ENCODE assay signal across 1 cellular context in the genomic region with DNA sequence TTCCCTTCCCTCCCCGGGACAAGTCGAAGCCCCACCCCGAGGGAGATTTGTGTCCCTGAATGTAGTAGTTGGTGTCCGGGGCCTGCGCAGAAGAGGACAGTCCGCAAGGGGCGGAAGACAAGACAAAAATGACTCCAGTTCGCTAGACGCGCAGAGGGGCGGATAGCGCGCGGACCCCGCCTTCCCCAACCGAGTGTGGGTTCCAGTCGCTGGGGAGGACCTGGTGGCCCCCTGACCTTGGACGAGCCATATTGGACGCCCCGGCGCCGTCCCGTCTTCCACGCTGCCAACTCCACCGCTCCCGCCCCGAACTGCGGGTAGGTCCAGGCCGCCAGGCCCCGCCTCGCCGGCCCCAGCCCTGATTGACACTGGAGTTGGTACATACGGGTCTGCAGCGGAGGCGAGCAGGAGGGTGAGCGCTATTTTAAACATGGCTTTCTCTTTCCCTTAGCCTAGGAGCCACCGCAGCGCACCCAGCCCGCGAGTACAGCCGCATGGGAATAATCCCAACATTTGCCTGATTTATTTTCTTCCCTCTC.
TF ChIP-seq lines count a peak whose summit lies in the region.

No MANE protein-coding gene starts in this region.

TF ChIP-seq in HEK293, 187 proteins besides CTCF, POLR2A, EP300 and RAD21 (continued from another document and continues in another):
- TF ChIP-seq, protein P1, sequence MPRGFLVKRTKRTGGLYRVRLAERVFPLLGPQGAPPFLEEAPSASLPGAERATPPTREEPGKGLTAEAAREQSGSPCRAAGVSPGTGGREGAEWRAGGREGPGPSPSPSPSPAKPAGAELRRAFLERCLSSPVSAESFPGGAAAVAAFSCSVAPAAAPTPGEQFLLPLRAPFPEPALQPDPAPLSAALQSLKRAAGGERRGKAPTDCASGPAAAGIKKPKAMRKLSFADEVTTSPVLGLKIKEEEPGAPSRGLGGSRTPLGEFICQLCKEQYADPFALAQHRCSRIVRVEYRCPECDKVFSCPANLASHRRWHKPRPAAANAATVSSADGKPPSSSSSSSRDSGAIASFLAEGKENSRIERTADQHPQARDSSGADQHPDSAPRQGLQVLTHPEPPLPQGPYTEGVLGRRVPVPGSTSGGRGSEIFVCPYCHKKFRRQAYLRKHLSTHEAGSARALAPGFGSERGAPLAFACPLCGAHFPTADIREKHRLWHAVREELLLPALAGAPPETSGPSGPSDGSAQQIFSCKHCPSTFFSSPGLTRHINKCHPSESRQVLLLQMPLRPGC (tag by site-specific recombination; IDR thresholded peaks at IDR 0.05), result peak; percentile 62; the same call in 1 of the 2 replicates
- TF ChIP-seq HOXA7 (CRISPR knock-in tag; IDR thresholded peaks at IDR 0.05; ENCODE audit: borderline replicate concordance), result no peak
- TF ChIP-seq GFI1B (tag by site-specific recombination; IDR thresholded peaks at IDR 0.05), result 0 out of 2 replicates have a peak, but pooled peaks have one; percentile 20
- peak; percentile 77; the same call in 1 of the 2 replicates for TF ChIP-seq ZNF324 (tag by site-specific recombination; IDR thresholded peaks at IDR 0.05)
- TF ChIP-seq ZNF16 (tag by site-specific recombination; IDR thresholded peaks at IDR 0.05; ENCODE audit: low read depth), result no peak
- TF ChIP-seq, protein P2, sequence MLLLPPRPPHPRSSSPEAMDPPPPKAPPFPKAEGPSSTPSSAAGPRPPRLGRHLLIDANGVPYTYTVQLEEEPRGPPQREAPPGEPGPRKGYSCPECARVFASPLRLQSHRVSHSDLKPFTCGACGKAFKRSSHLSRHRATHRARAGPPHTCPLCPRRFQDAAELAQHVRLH (tag by site-specific recombination; IDR thresholded peaks at IDR 0.05), result peak; percentile 57; the same call in 1 of the 2 replicates
- TF ChIP-seq ZNF391 (tag by site-specific recombination; IDR thresholded peaks at IDR 0.05; ENCODE audit: borderline replicate concordance, low read depth), result peak; percentile 45; the same call in 1 of the 2 replicates
- peak; percentile 74 for TF ChIP-seq KLF17 (tag by site-specific recombination; IDR thresholded peaks at IDR 0.05)
- peak; percentile 45; the same call in 1 of the 2 replicates for TF ChIP-seq ZFP69B (tag by site-specific recombination; IDR thresholded peaks at IDR 0.05)
- no peak for TF ChIP-seq ZNF549 (tag by site-specific recombination; IDR thresholded peaks at IDR 0.05)
- no peak; the same call in 1 of the 2 replicates for TF ChIP-seq ZSCAN30 (tag by site-specific recombination; IDR thresholded peaks at IDR 0.05)
- TF ChIP-seq ZNF311 (tag by site-specific recombination; IDR thresholded peaks at IDR 0.05; ENCODE audit: borderline replicate concordance), result no peak
- TF ChIP-seq ZNF354C (tag by site-specific recombination; IDR thresholded peaks at IDR 0.05; ENCODE audit: borderline replicate concordance, low read depth), result no peak
- TF ChIP-seq ZNF701 (tag by site-specific recombination; IDR thresholded peaks at IDR 0.05), result no peak
- no peak for TF ChIP-seq ZNF148 (tag by site-specific recombination; IDR thresholded peaks at IDR 0.05; ENCODE audit: borderline replicate concordance)
- no peak for TF ChIP-seq ZNF596 (tag by site-specific recombination; IDR thresholded peaks at IDR 0.05)
- TF ChIP-seq, protein P3, sequence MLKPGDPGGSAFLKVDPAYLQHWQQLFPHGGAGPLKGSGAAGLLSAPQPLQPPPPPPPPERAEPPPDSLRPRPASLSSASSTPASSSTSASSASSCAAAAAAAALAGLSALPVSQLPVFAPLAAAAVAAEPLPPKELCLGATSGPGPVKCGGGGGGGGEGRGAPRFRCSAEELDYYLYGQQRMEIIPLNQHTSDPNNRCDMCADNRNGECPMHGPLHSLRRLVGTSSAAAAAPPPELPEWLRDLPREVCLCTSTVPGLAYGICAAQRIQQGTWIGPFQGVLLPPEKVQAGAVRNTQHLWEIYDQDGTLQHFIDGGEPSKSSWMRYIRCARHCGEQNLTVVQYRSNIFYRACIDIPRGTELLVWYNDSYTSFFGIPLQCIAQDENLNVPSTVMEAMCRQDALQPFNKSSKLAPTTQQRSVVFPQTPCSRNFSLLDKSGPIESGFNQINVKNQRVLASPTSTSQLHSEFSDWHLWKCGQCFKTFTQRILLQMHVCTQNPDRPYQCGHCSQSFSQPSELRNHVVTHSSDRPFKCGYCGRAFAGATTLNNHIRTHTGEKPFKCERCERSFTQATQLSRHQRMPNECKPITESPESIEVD (tag by site-specific recombination; IDR thresholded peaks at IDR 0.05), result no peak
- TF ChIP-seq ZNF202 (tag by site-specific recombination; IDR thresholded peaks at IDR 0.05; ENCODE audit: borderline replicate concordance), result no peak
- TF ChIP-seq ZNF133 (tag by site-specific recombination; IDR thresholded peaks at IDR 0.05), result no peak
- peak; percentile 18; the same call in 1 of the 2 replicates for TF ChIP-seq BCL11B (tag by site-specific recombination; IDR thresholded peaks at IDR 0.05; ENCODE audit: low read depth)
- no peak for TF ChIP-seq ZNF645 (tag by site-specific recombination; IDR thresholded peaks at IDR 0.05)
- TF ChIP-seq TCF7L2 (IDR thresholded peaks at IDR 0.05; ENCODE audit: borderline replicate concordance, low read depth, low read length), result no peak
- TF ChIP-seq ZNF600 (tag by site-specific recombination; IDR thresholded peaks at IDR 0.05), result peak; percentile 77
- no peak for TF ChIP-seq OSR2 (tag by site-specific recombination; IDR thresholded peaks at IDR 0.05)
- TF ChIP-seq ZNF707 (tag by site-specific recombination; IDR thresholded peaks at IDR 0.05), result no peak
- TF ChIP-seq FEZF1 (tag by site-specific recombination; IDR thresholded peaks at IDR 0.05), result no peak
- no peak for TF ChIP-seq ZNF791 (tag by site-specific recombination; IDR thresholded peaks at IDR 0.05)
- no peak for TF ChIP-seq ZNF37A (tag by site-specific recombination; IDR thresholded peaks at IDR 0.05)
- no peak for TF ChIP-seq MEIS1 (CRISPR knock-in tag; IDR thresholded peaks at IDR 0.05; ENCODE audit: borderline replicate concordance)
- TF ChIP-seq WT1 (tag by site-specific recombination; IDR thresholded peaks at IDR 0.05), result peak; percentile 65
- peak; percentile 79; the same call in 1 of the 2 replicates for TF ChIP-seq PBX3 (CRISPR knock-in tag; IDR thresholded peaks at IDR 0.05)
- TF ChIP-seq, protein P4, sequence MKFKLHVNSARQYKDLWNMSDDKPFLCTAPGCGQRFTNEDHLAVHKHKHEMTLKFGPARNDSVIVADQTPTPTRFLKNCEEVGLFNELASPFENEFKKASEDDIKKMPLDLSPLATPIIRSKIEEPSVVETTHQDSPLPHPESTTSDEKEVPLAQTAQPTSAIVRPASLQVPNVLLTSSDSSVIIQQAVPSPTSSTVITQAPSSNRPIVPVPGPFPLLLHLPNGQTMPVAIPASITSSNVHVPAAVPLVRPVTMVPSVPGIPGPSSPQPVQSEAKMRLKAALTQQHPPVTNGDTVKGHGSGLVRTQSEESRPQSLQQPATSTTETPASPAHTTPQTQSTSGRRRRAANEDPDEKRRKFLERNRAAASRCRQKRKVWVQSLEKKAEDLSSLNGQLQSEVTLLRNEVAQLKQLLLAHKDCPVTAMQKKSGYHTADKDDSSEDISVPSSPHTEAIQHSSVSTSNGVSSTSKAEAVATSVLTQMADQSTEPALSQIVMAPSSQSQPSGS (tag by site-specific recombination; IDR thresholded peaks at IDR 0.05; ENCODE audit: low read depth), result no peak
- TF ChIP-seq, protein P5, sequence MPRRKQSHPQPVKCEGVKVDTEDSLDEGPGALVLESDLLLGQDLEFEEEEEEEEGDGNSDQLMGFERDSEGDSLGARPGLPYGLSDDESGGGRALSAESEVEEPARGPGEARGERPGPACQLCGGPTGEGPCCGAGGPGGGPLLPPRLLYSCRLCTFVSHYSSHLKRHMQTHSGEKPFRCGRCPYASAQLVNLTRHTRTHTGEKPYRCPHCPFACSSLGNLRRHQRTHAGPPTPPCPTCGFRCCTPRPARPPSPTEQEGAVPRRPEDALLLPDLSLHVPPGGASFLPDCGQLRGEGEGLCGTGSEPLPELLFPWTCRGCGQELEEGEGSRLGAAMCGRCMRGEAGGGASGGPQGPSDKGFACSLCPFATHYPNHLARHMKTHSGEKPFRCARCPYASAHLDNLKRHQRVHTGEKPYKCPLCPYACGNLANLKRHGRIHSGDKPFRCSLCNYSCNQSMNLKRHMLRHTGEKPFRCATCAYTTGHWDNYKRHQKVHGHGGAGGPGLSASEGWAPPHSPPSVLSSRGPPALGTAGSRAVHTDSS (tag by site-specific recombination; IDR thresholded peaks at IDR 0.05), result no peak
- TF ChIP-seq BCL11A (tag by site-specific recombination; IDR thresholded peaks at IDR 0.05; ENCODE audit: low read depth), result peak; percentile 63; the same call in 1 of the 2 replicates
- TF ChIP-seq SCRT2 (tag by site-specific recombination; IDR thresholded peaks at IDR 0.05), result no peak
- no peak for TF ChIP-seq ZBTB6 (tag by site-specific recombination; IDR thresholded peaks at IDR 0.05)
- no peak for TF ChIP-seq ZNF19 (tag by site-specific recombination; IDR thresholded peaks at IDR 0.05; ENCODE audit: low read depth)
- TF ChIP-seq ZNF302 (tag by site-specific recombination; IDR thresholded peaks at IDR 0.05; ENCODE audit: low read depth), result no peak
- TF ChIP-seq KLF1 (tag by site-specific recombination; IDR thresholded peaks at IDR 0.05), result peak; percentile 77
- TF ChIP-seq ZFP3 (tag by site-specific recombination; IDR thresholded peaks at IDR 0.05; ENCODE audit: low read depth), result no peak
- TF ChIP-seq ZFP37 (tag by site-specific recombination; IDR thresholded peaks at IDR 0.05), result peak; percentile 67; the same call in 1 of the 2 replicates
- no peak for TF ChIP-seq ZNF530 (tag by site-specific recombination; IDR thresholded peaks at IDR 0.05; ENCODE audit: low read depth)
- TF ChIP-seq ZNF529 (tag by site-specific recombination; IDR thresholded peaks at IDR 0.05; ENCODE audit: insufficient replicate concordance), result no peak
- TF ChIP-seq ZFP41 (tag by site-specific recombination; IDR thresholded peaks at IDR 0.05; ENCODE audit: borderline replicate concordance), result no peak
- TF ChIP-seq ZSCAN16 (tag by site-specific recombination; IDR thresholded peaks at IDR 0.05), result no peak
- TF ChIP-seq KLF8 (tag by site-specific recombination; IDR thresholded peaks at IDR 0.05), result peak; percentile 81
- no peak for TF ChIP-seq ZNF571 (tag by site-specific recombination; IDR thresholded peaks at IDR 0.05)
- TF ChIP-seq ZNF426 (tag by site-specific recombination; IDR thresholded peaks at IDR 0.05), result no peak
- TF ChIP-seq IKZF3 (tag by site-specific recombination; IDR thresholded peaks at IDR 0.05), result peak; percentile 1
- TF ChIP-seq ZNF510 (tag by site-specific recombination; IDR thresholded peaks at IDR 0.05; ENCODE audit: insufficient replicate concordance), result peak; percentile 49
- TF ChIP-seq, protein P6, sequence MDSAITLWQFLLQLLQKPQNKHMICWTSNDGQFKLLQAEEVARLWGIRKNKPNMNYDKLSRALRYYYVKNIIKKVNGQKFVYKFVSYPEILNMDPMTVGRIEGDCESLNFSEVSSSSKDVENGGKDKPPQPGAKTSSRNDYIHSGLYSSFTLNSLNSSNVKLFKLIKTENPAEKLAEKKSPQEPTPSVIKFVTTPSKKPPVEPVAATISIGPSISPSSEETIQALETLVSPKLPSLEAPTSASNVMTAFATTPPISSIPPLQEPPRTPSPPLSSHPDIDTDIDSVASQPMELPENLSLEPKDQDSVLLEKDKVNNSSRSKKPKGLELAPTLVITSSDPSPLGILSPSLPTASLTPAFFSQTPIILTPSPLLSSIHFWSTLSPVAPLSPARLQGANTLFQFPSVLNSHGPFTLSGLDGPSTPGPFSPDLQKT (IDR thresholded peaks at IDR 0.05; ENCODE audit: borderline replicate concordance, low read depth, low read length), result no peak
